In the genomic region with DNA sequence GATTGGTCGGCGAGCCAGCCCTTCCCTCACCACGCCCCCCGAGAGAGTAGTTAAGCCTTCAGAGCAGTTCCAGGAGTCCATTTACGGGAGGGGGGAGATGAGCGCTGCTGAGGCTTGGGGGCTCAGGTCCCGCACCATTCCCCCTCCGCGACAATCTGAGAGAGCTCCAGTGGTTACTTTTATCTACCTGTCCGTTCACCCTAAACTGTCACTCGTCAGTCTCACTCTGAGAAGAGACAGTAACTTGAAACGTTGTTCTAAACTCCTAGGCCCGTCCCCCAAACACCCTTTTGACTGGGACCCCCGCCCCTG, we compare ENCODE assay signal across 8 cellular contexts. TPM values are rescaled to one million over a fixed set of nuclear protein-coding genes. Genes with fewer than 3 reads are reported as not detected.
DNase-seq lines count a peak whose midpoint lies in the region; ATAC-seq and TF ChIP-seq lines count a peak whose summit lies in the region.

No MANE protein-coding gene starts in this region.

- H3K79me2 ChIP-seq in DOHH2 (ENCODE audit: control insufficient read depth, low read length): peaks cover 6% of the 10 kb centered on the region

- ATAC-seq in HG02763 (IDR thresholded peaks at IDR 0.05; ENCODE audit: unreplicated experiment): no peak
- ATAC-seq in GM19467 (IDR thresholded peaks at IDR 0.05; ENCODE audit: unreplicated experiment): no peak

- H3F3A ChIP-seq in DOHH2 (ENCODE audit: control insufficient read depth, insufficient read depth): peaks cover 3% of the 10 kb centered on the region; the same call in 1 of the 2 replicates

- H3K36me3 ChIP-seq in DOHH2 (ENCODE audit: control insufficient read depth, low read length): no peaks in the 10 kb centered on the region
- no peaks in the 10 kb centered on the region for H3K36me3 ChIP-seq in SJCRH30
- H3K36me3 ChIP-seq in mucosa of stomach (ENCODE audit: control insufficient read depth, insufficient read depth, low read length): no peaks in the 10 kb centered on the region

- H4K20me1 ChIP-seq in DOHH2 (ENCODE audit: control insufficient read depth, insufficient read depth, low read depth, low read length): no peaks in the 10 kb centered on the region

- TF ChIP-seq CTCF in DOHH2 (IDR thresholded peaks at IDR 0.05; ENCODE audit: low read depth, low read length, poor library complexity, severe bottlenecking) (no peak), HFF-Myc (IDR thresholded peaks at IDR 0.05; ENCODE audit: low read depth, low read length, missing control alignments) (no peak)

- H3K4me3 ChIP-seq in DOHH2 (ENCODE audit: low read length) (peak overlapping the region; percentile 81), HFF-Myc (replicated peaks; ENCODE audit: low read depth, low read length) (peak overlapping the region; percentile 71), SJCRH30 (peak overlapping the region; percentile 64), mucosa of stomach (ENCODE audit: low read length) (peak overlapping the region; percentile 94)

- peaks cover 30% of the 10 kb centered on the region for H3K4me1 ChIP-seq in DOHH2 (ENCODE audit: control insufficient read depth, low read length)
- peaks cover 11% of the 10 kb centered on the region; the same call in 1 of the 2 replicates for H3K4me1 ChIP-seq in SJCRH30
- peaks cover 21% of the 10 kb centered on the region for H3K4me1 ChIP-seq in mucosa of stomach (ENCODE audit: control insufficient read depth, insufficient read depth, low read length)

- peaks cover 23% of the 10 kb centered on the region for H3K27me3 ChIP-seq in DOHH2 (ENCODE audit: control insufficient read depth, low read length)
- no peaks in the 10 kb centered on the region for H3K27me3 ChIP-seq in SJCRH30
- H3K27me3 ChIP-seq in mucosa of stomach (ENCODE audit: control insufficient read depth, insufficient read depth, low read length): peaks cover 42% of the 10 kb centered on the region

- H3K9me2 ChIP-seq in DOHH2 (replicated peaks; ENCODE audit: control insufficient read depth, low read length): no peaks in the 10 kb centered on the region

- DNase-seq in HFF-Myc (ENCODE audit: extremely low read depth, low read depth) (no peak), SJCRH30 (peak; percentile 89 to 92), cerebellar cortex (ENCODE audit: low spot score) (no peak)
- peak; percentile 73 for DNase-seq in effector CD8-positive, alpha-beta T cell (lab: John Stamatoyannopoulos, UW)

- H3K4me2 ChIP-seq in DOHH2 (ENCODE audit: low read length): peak overlapping the region; percentile 87

- H3K9me3 ChIP-seq in DOHH2 (ENCODE audit: control insufficient read depth, insufficient read depth, low read length) (no peaks in the 10 kb centered on the region), SJCRH30 (replicated peaks) (no peaks in the 10 kb centered on the region), mucosa of stomach (ENCODE audit: control insufficient read depth, low read length) (no peaks in the 10 kb centered on the region)

- peak overlapping the region; percentile 92 for H3K9ac ChIP-seq in mucosa of stomach (ENCODE audit: low read length)

- peak overlapping the region; percentile 77 for H3K27ac ChIP-seq in DOHH2 (ENCODE audit: low read depth, low read length)
- H3K27ac ChIP-seq in SJCRH30: peak overlapping the region; percentile 47; the same call in 1 of the 2 replicates

RNA-seq across cellular contexts. Expression of a gene that starts 2.0 kb away (rescaled TPM):
- total RNA-seq in SJCRH30 (2014; rRNA removed; shearing (Covaris generic)): 0.35 and 0.40 TPM in 2 replicates

RNA-seq across cellular contexts. Expression of a gene that starts 27.1 kb away (rescaled TPM):
- total RNA-seq in SJCRH30 (2014; rRNA removed; shearing (Covaris generic)): 29.3 and 30.9 TPM in 2 replicates

RNA-seq across cellular contexts. Expression of a gene that starts 28.5 kb away (rescaled TPM):
- total RNA-seq in SJCRH30 (2014; rRNA removed; shearing (Covaris generic)): 1.0 and 1.4 TPM in 2 replicates

RNA-seq across cellular contexts. Expression of a gene that starts 37.5 kb away (rescaled TPM):
- 43.8 and 48.8 TPM in 2 replicates for total RNA-seq in SJCRH30 (2014; rRNA removed; shearing (Covaris generic))

RNA-seq across cellular contexts. Expression of a gene that starts 46.1 kb away (rescaled TPM):
- total RNA-seq in SJCRH30 (2014; rRNA removed; shearing (Covaris generic)): 29.7 and 32.3 TPM in 2 replicates

Comparison
In these comparisons a context has a peak if more than half of its experiments do, and no peak if none do; other contexts are left out.
1. DNase-seq: peak in SJCRH30 (2 of 2) and effector CD8-positive, alpha-beta T cell (single experiment); none in HFF-Myc (single experiment) and cerebellar cortex (single experiment).
2. Peak in every context shown above with its lines, with median percentiles within 50 percentile points of each other: H3K4me3 ChIP-seq.